Comparison of ENCODE assay signal across 8 cellular contexts in the genomic region with DNA sequence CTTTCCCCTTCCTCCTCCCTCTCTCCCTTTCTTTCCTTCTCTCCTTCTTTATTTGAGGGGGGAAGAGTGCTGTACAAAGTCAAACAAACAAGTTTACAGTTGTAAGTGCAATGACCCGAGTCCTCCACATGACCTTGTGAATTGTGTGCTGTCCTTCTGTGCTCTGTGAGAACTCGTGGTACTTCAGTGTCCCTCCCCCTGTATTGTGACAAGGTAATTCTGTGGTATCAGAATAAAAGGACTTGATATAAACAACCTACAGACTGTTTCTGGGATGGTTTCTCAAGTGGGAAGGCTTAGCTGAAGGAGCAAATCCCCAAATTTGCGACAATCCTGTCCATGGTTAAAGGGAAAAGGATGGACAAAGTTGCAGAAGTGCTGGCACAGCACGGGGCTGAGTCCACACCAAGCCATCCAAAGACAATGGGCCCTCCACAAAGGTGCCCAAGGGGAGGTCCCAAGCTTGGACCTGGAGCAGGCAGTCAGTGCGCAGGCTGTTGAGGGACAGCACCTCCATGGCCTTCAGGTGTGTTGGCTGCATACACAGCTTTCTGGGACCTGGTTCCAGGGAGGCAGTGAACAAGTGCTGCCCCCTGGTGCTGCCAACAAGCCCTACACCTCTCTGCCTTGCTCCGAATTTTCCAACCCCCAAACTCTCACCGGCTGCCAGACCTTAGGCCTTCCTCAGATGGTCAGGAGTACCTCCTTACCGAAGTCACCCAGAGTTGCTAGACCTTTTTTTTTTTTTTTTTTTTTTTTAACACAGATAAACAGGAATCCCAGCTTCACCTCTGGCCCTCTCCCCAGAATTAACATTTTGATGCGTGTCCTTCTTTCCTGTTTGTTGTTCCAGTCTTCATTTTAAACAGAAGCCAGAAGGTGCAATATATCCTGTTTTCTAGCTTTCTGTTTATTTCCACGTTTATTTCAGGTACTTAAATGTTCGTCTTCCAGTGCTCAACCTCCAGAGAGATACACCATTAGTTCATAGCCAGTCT. TPM values are rescaled to one million over a fixed set of nuclear protein-coding genes. Genes with fewer than 3 reads are reported as not detected.
A peak's percentile ranks its signal among the peaks of the same experiment; 100 is the strongest.
DNase-seq lines count a peak whose midpoint lies in the region; ATAC-seq and TF ChIP-seq lines count a peak whose summit lies in the region.

No MANE protein-coding gene starts in this region.

- ATAC-seq in CD8-positive, alpha-beta T cell: peak; percentile 5
- ATAC-seq in foreskin keratinocyte: peak; percentile 14

- no peaks in the 10 kb centered on the region for H3K27me3 ChIP-seq in CD8-positive, alpha-beta T cell (ENCODE audit: insufficient read depth, low read length)
- peaks cover 8% of the 10 kb centered on the region for H3K27me3 ChIP-seq in foreskin keratinocyte

- H3K9me3 Mint-ChIP-seq in CD8-positive, alpha-beta T cell: no peaks in the 10 kb centered on the region

- POLR2A ChIA-PET in CD8-positive, alpha-beta T cell (lab: Charles Lee): interaction anchor here (1.9 to 2.7 kb wide), 2 partner anchors 118 to 132 kb away, joined by 12 to 20 read pairs; partner anchors contain the start of gene BSN

- intact Hi-C loops in CD8-positive, alpha-beta T cell (cut with DNase I, micrococcal nuclease): loop anchor here (1.0 to 10.0 kb wide), 9 partner anchors 69 to 954 kb away; partner anchors contain the start of genes TCTA (in 2 of the 2), GNAI2 (in 1 of the 2), IP6K1 (in 1 of the 2) and IP6K2 (in 1 of the 2)
- intact Hi-C loops in posterior cingulate gyrus (cut with DNase I): loop anchor here (1.0 kb wide), 1 partner anchor 132 kb away; no protein-coding TSS in a partner anchor

- no peaks in the 10 kb centered on the region for H3K9me3 ChIP-seq in CD8-positive, alpha-beta T cell (ENCODE audit: low read length)

- CTCF ChIA-PET in CD8-positive, alpha-beta T cell (lab: Charles Lee): interaction anchor here (0.6 to 5.4 kb wide), 27 partner anchors 9 to 393 kb away, joined by 3 to 226 read pairs (median 4); no protein-coding TSS in a partner anchor

- peaks cover 29% of the 10 kb centered on the region for H3K4me1 Mint-ChIP-seq in CD8-positive, alpha-beta T cell (ENCODE audit: low read depth)

- H3K27me3 Mint-ChIP-seq in CD8-positive, alpha-beta T cell (ENCODE audit: low read depth): no peaks in the 10 kb centered on the region

- H3K27ac Mint-ChIP-seq in CD8-positive, alpha-beta T cell: peak overlapping the region; percentile 81

- H3K4me3 ChIP-seq in CD8-positive, alpha-beta T cell (ENCODE audit: low read depth, low read length): no peak overlapping the region

- peaks cover 4% of the 10 kb centered on the region for H3K36me3 ChIP-seq in CD8-positive, alpha-beta T cell (ENCODE audit: insufficient read depth, low read length)

- H3K4me1 ChIP-seq in CD8-positive, alpha-beta T cell (ENCODE audit: insufficient read depth, low read length): peaks cover 20% of the 10 kb centered on the region
- peaks cover 8% of the 10 kb centered on the region for H3K4me1 ChIP-seq in foreskin keratinocyte

- no peak overlapping the region for H3K27ac ChIP-seq in CD8-positive, alpha-beta T cell (ENCODE audit: low read depth, low read length)
- no peak overlapping the region for H3K27ac ChIP-seq in foreskin keratinocyte

- peak; percentile 80 for TF ChIP-seq CTCF in CD8-positive, alpha-beta T cell (IDR thresholded peaks at IDR 0.05)
- peak; percentile 93 for TF ChIP-seq CTCF in foreskin keratinocyte (conservative IDR thresholded peaks at IDR 0.05)

- H3K4me3 Mint-ChIP-seq in CD8-positive, alpha-beta T cell: peak overlapping the region; percentile 74

- peak; percentile 38 to 82 (median 64) for DNase-seq in CD8-positive, alpha-beta T cell
- DNase-seq in LoVo (ENCODE audit: low spot score): peak; percentile 65
- DNase-seq in activated T-cell treated with anti-CD3 and anti-CD28 coated beads, Interleukin-2, amount 50 U/mL, for 48 hours: peak; percentile 80 to 86
- peak; percentile 17 to 39 for DNase-seq in foreskin keratinocyte
- peak; percentile 47 to 93 (median 68) for DNase-seq in posterior cingulate gyrus
- DNase-seq in DMS153 (lab: John Stamatoyannopoulos, UW): no peak
- no peak for DNase-seq in HUDEP-2 (lab: John Stamatoyannopoulos, UW; ENCODE audit: unreplicated experiment in 76 of 76)
- no peak for DNase-seq in NK-92 treated with Interleukin-12 subunit alpha and Interleukin-12 subunit beta, amount 100 ng/mL, for 24 hours (lab: John Stamatoyannopoulos, UW)

- H3K36me3 Mint-ChIP-seq in CD8-positive, alpha-beta T cell: peaks cover 18% of the 10 kb centered on the region

RNA-seq across cellular contexts. Expression of gene APEH, which starts 2.6 kb away (rescaled TPM):
- total RNA-seq in CD8-positive, alpha-beta T cell: 10 to 100 TPM; 40.8 to 48.9 TPM
- total RNA-seq in foreskin keratinocyte: 158 and 176 TPM in 2 replicates
- polyA plus RNA-seq in foreskin keratinocyte: 130 and 144 TPM in 2 replicates

RNA-seq across cellular contexts. Expression of gene MST1, which starts 17.7 kb away (rescaled TPM):
- total RNA-seq in CD8-positive, alpha-beta T cell: 1 to 10 TPM; 8.6 to 9.1 TPM
- total RNA-seq in foreskin keratinocyte: 5.6 and 7.5 TPM in 2 replicates
- polyA plus RNA-seq in foreskin keratinocyte: 6.0 and 6.1 TPM in 2 replicates

RNA-seq across cellular contexts. Expression of gene RNF123, which starts 17.8 kb away (rescaled TPM):
- 10 to 100 TPM; 23.7 to 27.0 TPM for total RNA-seq in CD8-positive, alpha-beta T cell
- 19.2 and 22.8 TPM in 2 replicates for total RNA-seq in foreskin keratinocyte
- polyA plus RNA-seq in foreskin keratinocyte: 19.0 and 20.8 TPM in 2 replicates

RNA-seq across cellular contexts. Expression of gene AMIGO3, which starts 47.9 kb away (rescaled TPM):
- 1 to 10 TPM; 1.5 to 3.5 TPM for total RNA-seq in CD8-positive, alpha-beta T cell
- not detected in 2 replicates for total RNA-seq in foreskin keratinocyte
- 0.32 and 0.34 TPM in 2 replicates for polyA plus RNA-seq in foreskin keratinocyte

RNA-seq across cellular contexts. Expression of gene GMPPB, which starts 52.2 kb away (rescaled TPM):
- 10 to 100 TPM; 34.9 to 36.6 TPM for total RNA-seq in CD8-positive, alpha-beta T cell
- 41.4 and 44.5 TPM in 2 replicates for total RNA-seq in foreskin keratinocyte
- 54.8 and 57.5 TPM in 2 replicates for polyA plus RNA-seq in foreskin keratinocyte

Comparison
In these comparisons a context has a peak if more than half of its experiments do, and no peak if none do; other contexts are left out.
1. DNase-seq: peak in CD8-positive, alpha-beta T cell (7 of 7), LoVo (single experiment), activated T-cell treated with anti-CD3 and anti-CD28 coated beads, Interleukin-2, amount 50 U/mL, for 48 hours (2 of 2), foreskin keratinocyte (2 of 2) and posterior cingulate gyrus (10 of 10); none in DMS153 (single experiment), HUDEP-2 (0 of 76) and NK-92 treated with Interleukin-12 subunit alpha and Interleukin-12 subunit beta, amount 100 ng/mL, for 24 hours (single experiment).